16 cellular contexts compared by ENCODE assay signal in the genomic region with DNA sequence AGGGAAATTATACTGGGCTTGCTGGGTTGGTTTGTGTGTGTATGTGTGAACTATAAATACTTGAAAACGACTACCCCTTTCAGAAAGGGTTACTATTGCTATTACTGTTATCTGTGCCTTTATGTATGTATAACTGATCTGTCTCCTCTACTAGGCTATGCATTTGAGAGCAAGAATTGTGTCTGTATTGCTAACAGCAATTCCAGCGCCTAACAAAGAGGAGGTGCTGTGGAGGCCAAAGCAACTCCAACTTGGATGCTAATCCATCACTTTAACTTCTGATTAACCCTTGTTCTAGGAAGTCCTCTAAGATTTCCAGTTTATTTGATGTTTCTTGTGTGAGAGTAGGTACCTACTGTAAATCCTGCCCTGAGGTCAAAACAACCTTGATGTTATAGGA.
"Had no signal": no experiment of that assay in that cellular context is flagged by ENCODE, and none has a peak within 500 bp of the region (broad histone marks: within the 10 kb centered on the region; RNA-seq: fewer than 3 reads in every experiment).

No MANE protein-coding gene starts in this region.

- H3K4me3 Mint-ChIP-seq: activated naive CD8-positive, alpha-beta T cell treated with anti-CD3 and anti-CD28 coated beads, Interleukin-2, amount 10 ng/mL, durations not matched to agents 7 days and 5 days; activated T-helper 1 cell treated with anti-CD3 and anti-CD28 coated beads, Interleukin-12 subunit alpha, Interleukin-12 subunit beta, Interleukin-2, Interleukin-4 antibody, amounts not matched to agents 30 ng/mL and 10 ng/mL and 1 ng/mL, durations not matched to agents 14 hours and 24 hours and 36 hours; effector memory CD8-positive, alpha-beta T cell; neural crest cell; stimulated activated naive CD8-positive, alpha-beta T cell treated with anti-CD3 and anti-CD28 coated beads, Interleukin-15, amount 100 ng/mL, for 72 hours had no signal

- H3K27me3 ChIP-seq: hepatocyte, right lobe of liver, uterus had no signal

- H3K4me3 ChIP-seq: hepatocyte, psoas muscle, right lobe of liver, uterus had no signal

- H3K4me2 ChIP-seq: hepatocyte had no signal

- H3K79me2 ChIP-seq: hepatocyte had no signal

- H3K27ac Mint-ChIP-seq: activated naive CD8-positive, alpha-beta T cell treated with anti-CD3 and anti-CD28 coated beads, Interleukin-2, amount 10 ng/mL, durations not matched to agents 7 days and 5 days; activated T-helper 1 cell treated with anti-CD3 and anti-CD28 coated beads, Interleukin-12 subunit alpha, Interleukin-12 subunit beta, Interleukin-2, Interleukin-4 antibody, amounts not matched to agents 30 ng/mL and 10 ng/mL and 1 ng/mL, durations not matched to agents 14 hours and 24 hours and 36 hours; effector memory CD8-positive, alpha-beta T cell; stimulated activated naive CD8-positive, alpha-beta T cell treated with anti-CD3 and anti-CD28 coated beads, Interleukin-15, amount 100 ng/mL, for 72 hours had no signal

- H3K9me3 ChIP-seq: psoas muscle, right lobe of liver, uterus had no signal

- ATAC-seq: effector memory CD8-positive, alpha-beta T cell; left lobe of liver; psoas muscle; right lobe of liver; stimulated activated naive CD8-positive, alpha-beta T cell treated with anti-CD3 and anti-CD28 coated beads, Interleukin-15, amount 100 ng/mL, for 72 hours had no signal

- H3K36me3 ChIP-seq: right lobe of liver, uterus had no signal

- H3K9me3 Mint-ChIP-seq: effector memory CD8-positive, alpha-beta T cell; neural crest cell had no signal

- H2AFZ ChIP-seq: hepatocyte had no signal

- H3K27ac ChIP-seq: hepatocyte, psoas muscle, right lobe of liver, uterus had no signal

- DNase-seq: activated CD4-positive, alpha-beta T cell treated with anti-CD3 and anti-CD28 coated beads, Interleukin-2, amount 50 U/mL, for 1 hour; activated naive CD4-positive, alpha-beta T cell; activated naive CD8-positive, alpha-beta T cell treated with anti-CD3 and anti-CD28 coated beads, Interleukin-2, amount 10 ng/mL, durations not matched to agents 7 days and 5 days; effector memory CD8-positive, alpha-beta T cell; erythroblast; islet precursor cell; midbrain; psoas muscle; right lobe of liver; stimulated activated naive CD8-positive, alpha-beta T cell treated with anti-CD3 and anti-CD28 coated beads, Interleukin-15, amount 100 ng/mL, for 72 hours; T-helper 2 cell; uterus had no signal

- H3K4me1 ChIP-seq: psoas muscle, right lobe of liver, uterus had no signal
